Comparison of ENCODE assay signal across 8 cellular contexts in genomic region chr1:120342231-120343073, GRCh38.
DNase-seq lines count a peak whose midpoint lies in the region; ATAC-seq and TF ChIP-seq lines count a peak whose summit lies in the region.
"Not testable (repeated sequence)": the region's sequence is repeated elsewhere in the genome, so short reads cannot be mapped to it uniquely, and the experiment has no call there.

No MANE protein-coding gene starts in this region.

- DNase-seq in A673 (ENCODE audit: low spot score); HFFc6: not testable (repeated sequence)
- DNase-seq in T follicular helper cell (ENCODE audit: low read depth) (peak; percentile 7), left ventricle myocardium superior (peak; percentile 23)
- DNase-seq in central memory CD8-positive, alpha-beta T cell (ENCODE audit: low spot score in 2 of 2) = peak in 1 of 2 donors; percentile 9
- peak; percentile 5 to 53 (median 40) for DNase-seq in naive thymus-derived CD4-positive, alpha-beta T cell
- DNase-seq in stimulated activated CD8-positive, alpha-beta memory T cell treated with anti-CD3 and anti-CD28 coated beads, Interleukin-4, amount 100 ng/mL, for 48 hours = peak; percentile 32

- H3K27ac Mint-ChIP-seq in HFFc6 = peak overlapping the region; percentile 49
- H3K27ac Mint-ChIP-seq in activated T-helper 17 cell treated with anti-CD3 and anti-CD28 coated beads, Interleukin-2, amount 50 U/mL, for 72 hours = not testable (repeated sequence)
- H3K27ac Mint-ChIP-seq in central memory CD8-positive, alpha-beta T cell (ENCODE audit: low read depth) = peak overlapping the region; percentile 62
- peak overlapping the region; percentile 34 to 99 (median 88) for H3K27ac Mint-ChIP-seq in naive thymus-derived CD4-positive, alpha-beta T cell

- not testable (repeated sequence) for H3K9me3 Mint-ChIP-seq in HFFc6; activated T-helper 17 cell treated with anti-CD3 and anti-CD28 coated beads, Interleukin-2, amount 50 U/mL, for 72 hours; central memory CD8-positive, alpha-beta T cell; naive thymus-derived CD4-positive, alpha-beta T cell

- H3K27me3 Mint-ChIP-seq in HFFc6 (ENCODE audit: insufficient read depth); activated T-helper 17 cell treated with anti-CD3 and anti-CD28 coated beads, Interleukin-2, amount 50 U/mL, for 72 hours; central memory CD8-positive, alpha-beta T cell; naive thymus-derived CD4-positive, alpha-beta T cell: not testable (repeated sequence)

- not testable (repeated sequence) for H3K9me3 ChIP-seq in A673 (ENCODE audit: low read depth, low read length, poor library complexity, severe bottlenecking); naive thymus-derived CD4-positive, alpha-beta T cell (ENCODE audit: control insufficient read depth in 2 of 3, low read length in 3 of 3)

- not testable (repeated sequence) for ATAC-seq in activated T-helper 17 cell treated with anti-CD3 and anti-CD28 coated beads, Interleukin-2, amount 50 U/mL, for 72 hours (replicated peaks); central memory CD8-positive, alpha-beta T cell (replicated peaks; ENCODE audit: extremely low read depth, poor library complexity, severe bottlenecking); left ventricle myocardium superior; naive thymus-derived CD4-positive, alpha-beta T cell

- intact Hi-C loops in A673 (cut with micrococcal nuclease; ENCODE audit: unreplicated experiment); left ventricle myocardium superior (cut with micrococcal nuclease); naive thymus-derived CD4-positive, alpha-beta T cell (cut with micrococcal nuclease): not testable (repeated sequence)

- BruUV-seq in A673 (replicated peaks; lab: Mats Ljungman, UMichigan) = not testable (repeated sequence)

- H3K4me1 Mint-ChIP-seq in HFFc6 (ENCODE audit: low read depth); activated T-helper 17 cell treated with anti-CD3 and anti-CD28 coated beads, Interleukin-2, amount 50 U/mL, for 72 hours; central memory CD8-positive, alpha-beta T cell; naive thymus-derived CD4-positive, alpha-beta T cell: not testable (repeated sequence)

- CTCF ChIA-PET in A673 (lab: Charles Lee); naive thymus-derived CD4-positive, alpha-beta T cell (lab: Charles Lee): not testable (repeated sequence)

- H3K36me3 Mint-ChIP-seq in HFFc6 (ENCODE audit: low read depth); activated T-helper 17 cell treated with anti-CD3 and anti-CD28 coated beads, Interleukin-2, amount 50 U/mL, for 72 hours (ENCODE audit: low read depth); central memory CD8-positive, alpha-beta T cell (ENCODE audit: insufficient read depth); naive thymus-derived CD4-positive, alpha-beta T cell: not testable (repeated sequence)

- not testable (repeated sequence) for H3K27me3 ChIP-seq in A673 (replicated peaks; ENCODE audit: insufficient read depth, low read depth, low read length, poor library complexity); naive thymus-derived CD4-positive, alpha-beta T cell (ENCODE audit: control insufficient read depth in 2 of 2, insufficient read depth in 2 of 2, low read length in 2 of 2)

- H3K27ac ChIP-seq in A673 (ENCODE audit: low read depth, low read length, poor library complexity, severe bottlenecking) = not testable (repeated sequence)
- H3K27ac ChIP-seq in naive thymus-derived CD4-positive, alpha-beta T cell (ENCODE audit: low read depth, low read length) = peak overlapping the region; percentile 88

- not testable (repeated sequence) for TF ChIP-seq CTCF in A673 (conservative IDR thresholded peaks at IDR 0.05; ENCODE audit: low read depth, low read length); HFFc6 (IDR thresholded peaks at IDR 0.05)

- H3K36me3 ChIP-seq in A673 (ENCODE audit: insufficient read depth, low read length, poor library complexity, severe bottlenecking); naive thymus-derived CD4-positive, alpha-beta T cell (ENCODE audit: control insufficient read depth in 2 of 3, insufficient read depth in 3 of 3, low read length in 3 of 3): not testable (repeated sequence)

- H3K4me1 ChIP-seq in A673 (ENCODE audit: insufficient read depth, low read length, poor library complexity, severe bottlenecking); naive thymus-derived CD4-positive, alpha-beta T cell (ENCODE audit: control insufficient read depth in 2 of 2, insufficient read depth in 2 of 2, low read length in 2 of 2): not testable (repeated sequence)

- H3K4me3 ChIP-seq in A673 (ENCODE audit: low read depth, low read length, poor library complexity, severe bottlenecking) = peak overlapping the region; percentile 29
- peak overlapping the region; percentile 33 for H3K4me3 ChIP-seq in naive thymus-derived CD4-positive, alpha-beta T cell (ENCODE audit: low read length)

- peak overlapping the region; percentile 85 for H3K4me3 Mint-ChIP-seq in HFFc6
- peak overlapping the region; percentile 68 for H3K4me3 Mint-ChIP-seq in activated T-helper 17 cell treated with anti-CD3 and anti-CD28 coated beads, Interleukin-2, amount 50 U/mL, for 72 hours
- H3K4me3 Mint-ChIP-seq in central memory CD8-positive, alpha-beta T cell = peak overlapping the region; percentile 59
- peak overlapping the region; percentile 62 to 96 (median 78) for H3K4me3 Mint-ChIP-seq in naive thymus-derived CD4-positive, alpha-beta T cell

- POLR2A ChIA-PET in A673 (lab: Charles Lee; ENCODE audit: low non-redundant PET); naive thymus-derived CD4-positive, alpha-beta T cell (lab: Charles Lee): not testable (repeated sequence)
